In genomic region chr19:46000497-46001246, GRCh38 we compare ENCODE assay signal across 1 cellular context.
TF ChIP-seq lines count a peak whose summit lies in the region.

No MANE protein-coding gene starts in this region.

TF ChIP-seq in HepG2, 621 proteins besides CTCF, POLR2A, EP300 and RAD21:
- TF ChIP-seq NFIB (CRISPR knock-in tag; IDR thresholded peaks at IDR 0.05; ENCODE audit: borderline replicate concordance) (no peak), GATAD2A (CRISPR knock-in tag; IDR thresholded peaks at IDR 0.05) (no peak), PRMT3 (CRISPR knock-in tag; IDR thresholded peaks at IDR 0.05; ENCODE audit: borderline replicate concordance, low read depth) (no peak), ZNF441 (CRISPR knock-in tag; IDR thresholded peaks at IDR 0.05; ENCODE audit: borderline replicate concordance) (no peak), KLF13 (CRISPR knock-in tag; IDR thresholded peaks at IDR 0.05) (no peak)
